In genomic region chr7:156096806-156097538, GRCh38 we compare ENCODE assay signal across 27 cellular contexts.
DNase-seq lines count a peak whose midpoint lies in the region; ATAC-seq and TF ChIP-seq lines count a peak whose summit lies in the region.
"Had no signal": no experiment of that assay in that cellular context is flagged by ENCODE, and none has a peak within 500 bp of the region (broad histone marks: within the 10 kb centered on the region; RNA-seq: fewer than 3 reads in every experiment).

No MANE protein-coding gene starts in this region.

- DNase-seq in activated naive CD8-positive, alpha-beta T cell treated with anti-CD3 and anti-CD28 coated beads, Interleukin-2, amount 50 U/mL, for 24 hours: no peak
- DNase-seq in activated naive CD8-positive, alpha-beta T cell treated with anti-CD3 and anti-CD28 coated beads for 36 hours: no peak
- DNase-seq in kidney tubule cell (ENCODE audit: low spot score) (peak; percentile 31), type B pancreatic cell (ENCODE audit: extremely low spot score, unreplicated experiment) (peak; percentile 64), osteoblast (ENCODE audit: insufficient read length, low spot score, missing footprints) (no peak)
- DNase-seq in stimulated activated CD4-positive, alpha-beta T cell treated with anti-CD3 and anti-CD28 coated beads, Interleukin-2, amount 100 ng/mL, for 48 hours: no peak
- DNase-seq: ACHN; activated effector memory CD4-positive, alpha-beta T cell treated with Interleukin-2 at 50 U/mL for 16 hours; amygdala; Calu3; left cardiac atrium; NCI-H1092 treated with DMSO at 0.1 percent for 48 hours; NCI-H2029; NCI-H345; NCI-H748 treated with DMSO at 0.1 percent for 48 hours; ovary; spleen; stimulated activated CD4-positive, alpha-beta T cell treated with anti-CD3 and anti-CD28 coated beads, Interleukin-4, amount 100 ng/mL, for 1 hour had no signal

- H3K27ac ChIP-seq in osteoblast (ENCODE audit: low read depth, low read length): no peak overlapping the region
- H3K27ac ChIP-seq: epithelial cell of prostate, ovary, right atrium auricular region, RWPE1, SK-N-MC, spleen, thoracic aorta had no signal

- peaks cover 33% of the 10 kb centered on the region for H3K4me1 Mint-ChIP-seq in activated naive CD8-positive, alpha-beta T cell (ENCODE audit: low read depth)
- H3K4me1 Mint-ChIP-seq in activated naive CD8-positive, alpha-beta T cell treated with anti-CD3 and anti-CD28 coated beads, Interleukin-2, amount 50 U/mL, for 24 hours: peaks cover 23% of the 10 kb centered on the region
- H3K4me1 Mint-ChIP-seq in activated naive CD8-positive, alpha-beta T cell treated with anti-CD3 and anti-CD28 coated beads for 36 hours: peaks cover 28% of the 10 kb centered on the region
- H3K4me1 Mint-ChIP-seq in type B pancreatic cell (ENCODE audit: unreplicated experiment): no peaks in the 10 kb centered on the region
- H3K4me1 Mint-ChIP-seq: central memory CD8-positive, alpha-beta T cell had no signal

- no peak overlapping the region for H3K4me2 ChIP-seq in osteoblast (ENCODE audit: insufficient read depth, low read length)

- H3K9me3 Mint-ChIP-seq in activated naive CD8-positive, alpha-beta T cell (ENCODE audit: low read depth): no peaks in the 10 kb centered on the region
- H3K9me3 Mint-ChIP-seq in activated naive CD8-positive, alpha-beta T cell treated with anti-CD3 and anti-CD28 coated beads, Interleukin-2, amount 50 U/mL, for 24 hours: peaks cover 10% of the 10 kb centered on the region
- no peaks in the 10 kb centered on the region for H3K9me3 Mint-ChIP-seq in activated naive CD8-positive, alpha-beta T cell treated with anti-CD3 and anti-CD28 coated beads for 36 hours
- no peaks in the 10 kb centered on the region for H3K9me3 Mint-ChIP-seq in type B pancreatic cell
- H3K9me3 Mint-ChIP-seq: central memory CD8-positive, alpha-beta T cell had no signal

- no peaks in the 10 kb centered on the region for H3K36me3 Mint-ChIP-seq in activated naive CD8-positive, alpha-beta T cell
- H3K36me3 Mint-ChIP-seq in activated naive CD8-positive, alpha-beta T cell treated with anti-CD3 and anti-CD28 coated beads, Interleukin-2, amount 50 U/mL, for 24 hours (ENCODE audit: low read depth): no peaks in the 10 kb centered on the region
- peaks cover 7% of the 10 kb centered on the region for H3K36me3 Mint-ChIP-seq in activated naive CD8-positive, alpha-beta T cell treated with anti-CD3 and anti-CD28 coated beads for 36 hours
- H3K36me3 Mint-ChIP-seq in type B pancreatic cell: no peaks in the 10 kb centered on the region

- H2AFZ ChIP-seq in osteoblast (ENCODE audit: low read length): no peak overlapping the region

- TF ChIP-seq CTCF in type B pancreatic cell (conservative IDR thresholded peaks at IDR 0.05) (no peak), osteoblast (IDR thresholded peaks at IDR 0.05; ENCODE audit: extremely low read depth, low read depth, low read length) (no peak)

- peaks cover 5% of the 10 kb centered on the region for H3K9me3 ChIP-seq in osteoblast (ENCODE audit: low read depth, low read length)
- H3K9me3 ChIP-seq: HAP-1, ovary, right atrium auricular region, spleen, thoracic aorta had no signal

- H3K27me3 ChIP-seq in osteoblast (ENCODE audit: insufficient read depth, low read length): no peaks in the 10 kb centered on the region
- H3K27me3 ChIP-seq: ovary, right atrium auricular region had no signal

- H3K36me3 ChIP-seq in osteoblast (ENCODE audit: insufficient read depth, low read length): no peaks in the 10 kb centered on the region
- H3K36me3 ChIP-seq: HAP-1, ovary, right atrium auricular region, spleen, thoracic aorta had no signal

- no peaks in the 10 kb centered on the region for H4K20me1 ChIP-seq in osteoblast (ENCODE audit: insufficient read depth, low read length)

- peak overlapping the region; percentile 64 for H3K27ac Mint-ChIP-seq in activated naive CD8-positive, alpha-beta T cell
- no peak overlapping the region for H3K27ac Mint-ChIP-seq in activated naive CD8-positive, alpha-beta T cell treated with anti-CD3 and anti-CD28 coated beads, Interleukin-2, amount 50 U/mL, for 24 hours
- H3K27ac Mint-ChIP-seq in activated naive CD8-positive, alpha-beta T cell treated with anti-CD3 and anti-CD28 coated beads for 36 hours: peak overlapping the region; percentile 31
- H3K27ac Mint-ChIP-seq in type B pancreatic cell: no peak overlapping the region

- no peaks in the 10 kb centered on the region for H3K27me3 Mint-ChIP-seq in activated naive CD8-positive, alpha-beta T cell
- no peaks in the 10 kb centered on the region for H3K27me3 Mint-ChIP-seq in activated naive CD8-positive, alpha-beta T cell treated with anti-CD3 and anti-CD28 coated beads, Interleukin-2, amount 50 U/mL, for 24 hours
- peaks cover 11% of the 10 kb centered on the region for H3K27me3 Mint-ChIP-seq in activated naive CD8-positive, alpha-beta T cell treated with anti-CD3 and anti-CD28 coated beads for 36 hours
- no peaks in the 10 kb centered on the region for H3K27me3 Mint-ChIP-seq in type B pancreatic cell

- ATAC-seq in activated naive CD8-positive, alpha-beta T cell treated with anti-CD3 and anti-CD28 coated beads, Interleukin-2, amount 50 U/mL, for 24 hours: no peak
- ATAC-seq in HG02973 (IDR thresholded peaks at IDR 0.05; ENCODE audit: unreplicated experiment): no peak

- H3K79me2 ChIP-seq in osteoblast (ENCODE audit: insufficient read depth, low read length): no peaks in the 10 kb centered on the region

- peak overlapping the region; percentile 64 for H3K4me3 Mint-ChIP-seq in activated naive CD8-positive, alpha-beta T cell
- no peak overlapping the region for H3K4me3 Mint-ChIP-seq in activated naive CD8-positive, alpha-beta T cell treated with anti-CD3 and anti-CD28 coated beads, Interleukin-2, amount 50 U/mL, for 24 hours
- H3K4me3 Mint-ChIP-seq in activated naive CD8-positive, alpha-beta T cell treated with anti-CD3 and anti-CD28 coated beads for 36 hours: no peak overlapping the region
- H3K4me3 Mint-ChIP-seq in type B pancreatic cell: no peak overlapping the region
- H3K4me3 Mint-ChIP-seq: central memory CD8-positive, alpha-beta T cell had no signal

- H3K4me3 ChIP-seq in osteoblast (ENCODE audit: insufficient read depth, low read length): no peak overlapping the region
- H3K4me3 ChIP-seq: HAP-1, ovary, right atrium auricular region, SK-N-MC, spleen, thoracic aorta had no signal

- no peaks in the 10 kb centered on the region for H3K4me1 ChIP-seq in osteoblast (ENCODE audit: insufficient read depth, low read length)
- H3K4me1 ChIP-seq: HAP-1, right atrium auricular region, spleen had no signal

Comparison
In these comparisons a context has a peak if more than half of its experiments do, and no peak if none do; other contexts are left out.
1. H3K27ac Mint-ChIP-seq: peak in activated naive CD8-positive, alpha-beta T cell (single experiment) and activated naive CD8-positive, alpha-beta T cell treated with anti-CD3 and anti-CD28 coated beads for 36 hours (single experiment); none in activated naive CD8-positive, alpha-beta T cell treated with anti-CD3 and anti-CD28 coated beads, Interleukin-2, amount 50 U/mL, for 24 hours (single experiment) and type B pancreatic cell (single experiment).
2. DNase-seq: peak in kidney tubule cell (single experiment) and type B pancreatic cell (single experiment); none in activated naive CD8-positive, alpha-beta T cell treated with anti-CD3 and anti-CD28 coated beads, Interleukin-2, amount 50 U/mL, for 24 hours (single experiment), activated naive CD8-positive, alpha-beta T cell treated with anti-CD3 and anti-CD28 coated beads for 36 hours (single experiment), osteoblast (single experiment) and stimulated activated CD4-positive, alpha-beta T cell treated with anti-CD3 and anti-CD28 coated beads, Interleukin-2, amount 100 ng/mL, for 48 hours (0 of 2).